ENCODE assay signal across 17 cellular contexts in genomic region chr5:168422431-168422830, GRCh38.
DNase-seq lines count a peak whose midpoint lies in the region; ATAC-seq, FAIRE-seq and TF ChIP-seq lines count a peak whose summit lies in the region.
"Had no signal": no experiment of that assay in that cellular context is flagged by ENCODE, and none has a peak within 500 bp of the region (broad histone marks: within the 10 kb centered on the region; RNA-seq: fewer than 3 reads in every experiment).

No MANE protein-coding gene starts in this region.

- H3K4me3 ChIP-seq in astrocyte of the spinal cord (ENCODE audit: low read depth, low read length) = no peak overlapping the region
- no peak overlapping the region for H3K4me3 ChIP-seq in kidney (ENCODE audit: low read length in 2 of 2)
- H3K4me3 ChIP-seq: SK-N-MC, vagina had no signal

- no peaks in the 10 kb centered on the region for H3K4me1 ChIP-seq in kidney (ENCODE audit: control insufficient read depth in 1 of 2, insufficient read depth in 1 of 2, low read depth in 1 of 2, low read length in 2 of 2)
- H3K4me1 ChIP-seq: vagina had no signal

- H3K36me3 ChIP-seq in kidney (ENCODE audit: control insufficient read depth in 1 of 2, insufficient read depth in 2 of 2, low read length in 2 of 2) = peaks cover 31 to 52% of the 10 kb centered on the region in 2 donors
- H3K36me3 ChIP-seq: vagina had no signal

- no peak overlapping the region for H3K9ac ChIP-seq in kidney (ENCODE audit: low read length in 2 of 2)

- in situ Hi-C loops in Caki2 (cut with HindIII; ENCODE audit: low pct_unique_long_range_greater_than_20kb, low sequenced_read_pairs) = no loop called here
- in situ Hi-C loops in astrocyte of the spinal cord (cut with HindIII; ENCODE audit: low sequenced_read_pairs) = no loop called here

- H3K9me3 ChIP-seq in kidney (ENCODE audit: control insufficient read depth in 1 of 2, low read length in 2 of 2) = no peaks in the 10 kb centered on the region
- H3K9me3 ChIP-seq: vagina had no signal

- DNase-seq in Caki2 (ENCODE audit: low read depth) (peak; percentile 22), HT-29 (ENCODE audit: low spot score) (peak; percentile 59), astrocyte of the spinal cord (ENCODE audit: low read depth, low spot score) (no peak), kidney (no peak), SKM-1 treated with dmso at 0.1 percent for 144 hours (lab: John Stamatoyannopoulos, UW; ENCODE audit: unreplicated experiment) (no peak)
- no peak for DNase-seq in stimulated activated CD4-positive, alpha-beta T cell treated with anti-CD3 and anti-CD28 coated beads, Interleukin-4, amount 100 ng/mL, for 24 hours
- DNase-seq in stimulated activated CD4-positive, alpha-beta T cell treated with anti-CD3 and anti-CD28 coated beads, Interleukin-4, amount 100 ng/mL, for 1 hour = no peak
- DNase-seq: islet precursor cell; KBM-7; NCI-H2081; nephron progenitor cell; stimulated activated CD4-positive, alpha-beta T cell treated with anti-CD3 and anti-CD28 coated beads, Interleukin-12 subunit alpha, Interleukin-12 subunit beta, amount 100 ng/mL, for 4 hours had no signal

- intact Hi-C loops in kidney (cut with DNase I) = no loop called here

- H3K27ac ChIP-seq in kidney (ENCODE audit: low read depth in 2 of 2, low read length in 2 of 2) = no peak overlapping the region
- H3K27ac ChIP-seq: C4-2B, SK-N-MC, vagina had no signal

- TF ChIP-seq CTCF in astrocyte of the spinal cord (IDR thresholded peaks at IDR 0.05; ENCODE audit: low read depth, low read length) (peak; percentile 22), kidney (IDR thresholded peaks at IDR 0.05; ENCODE audit: borderline replicate concordance, extremely low read depth, insufficient read depth) (peak; percentile 13)

- FAIRE-seq in kidney (lab: Jason Lieb, UNC) = no peak

- ATAC-seq in HG03039 (IDR thresholded peaks at IDR 0.05; ENCODE audit: unreplicated experiment) = no peak
- ATAC-seq: activated CD4-positive, CD25-positive, alpha-beta regulatory T cell treated with anti-CD3 and anti-CD28 coated beads, Interleukin-2, amount 50 U/mL, for 24 hours had no signal

Comparison
In these comparisons a context has a peak if more than half of its experiments do, and no peak if none do; other contexts are left out.
1. DNase-seq: peak in Caki2 (single experiment) and HT-29 (single experiment); none in astrocyte of the spinal cord (single experiment), kidney (single experiment), stimulated activated CD4-positive, alpha-beta T cell treated with anti-CD3 and anti-CD28 coated beads, Interleukin-4, amount 100 ng/mL, for 24 hours (single experiment), SKM-1 treated with dmso at 0.1 percent for 144 hours (single experiment) and stimulated activated CD4-positive, alpha-beta T cell treated with anti-CD3 and anti-CD28 coated beads, Interleukin-4, amount 100 ng/mL, for 1 hour (single experiment).